Comparison of ENCODE assay signal across 8 cellular contexts in genomic region chr17:66301864-66302741, GRCh38. TPM values are rescaled to one million over a fixed set of nuclear protein-coding genes. Genes with fewer than 3 reads are reported as not detected.
A peak's percentile ranks its signal among the peaks of the same experiment; 100 is the strongest.
DNase-seq lines count a peak whose midpoint lies in the region; ATAC-seq and TF ChIP-seq lines count a peak whose summit lies in the region.

Gene PRKCA (plus strand): TSS chr17:66302613.

- intact Hi-C loops in CD8-positive, alpha-beta T cell (cut with DNase I, micrococcal nuclease), result loop anchor here (5.0 kb wide), 2 partner anchors 100 to 110 kb away; partner anchors contain the start of gene CEP112 (in 1 of the 2)
- intact Hi-C loops in head of caudate nucleus (cut with DNase I), result loop anchor here (2.0 kb wide), 1 partner anchor 239 kb away; no protein-coding TSS in a partner anchor
- intact Hi-C loops in tibial artery (cut with DNase I; ENCODE audit: low total_unique reads), result no loop called here

- peak; percentile 44 to 85 (median 67) for DNase-seq in CD8-positive, alpha-beta T cell
- DNase-seq in HuH-7 (ENCODE audit: low spot score) (peak; percentile 76), SKM-1 treated with dmso at 0.1 percent for 144 hours (lab: John Stamatoyannopoulos, UW; ENCODE audit: unreplicated experiment) (peak; percentile 74), head of caudate nucleus (peak; percentile 26 to 88 (median 76)), osteocyte (ENCODE audit: extremely low spot score, unreplicated experiment) (peak; percentile 93), tibial artery (peak; percentile 51 to 82)
- peak; percentile 85 for DNase-seq in activated naive CD8-positive, alpha-beta T cell treated with anti-CD3 and anti-CD28 coated beads for 36 hours

- POLR2A ChIA-PET in CD8-positive, alpha-beta T cell (lab: Charles Lee), result interaction anchor here (0.5 to 1.6 kb wide), 4 partner anchors 16 to 1056 kb away, joined by 3 to 4 read pairs (median 3); no protein-coding TSS in a partner anchor

- peak within 1 kb of the TSS; percentile 95 for H3K27ac Mint-ChIP-seq in CD8-positive, alpha-beta T cell
- peak within 1 kb of the TSS; percentile 92 for H3K27ac Mint-ChIP-seq in activated naive CD8-positive, alpha-beta T cell treated with anti-CD3 and anti-CD28 coated beads for 36 hours
- H3K27ac Mint-ChIP-seq in osteocyte (ENCODE audit: unreplicated experiment), result peak within 1 kb of the TSS; percentile 88

- no peaks in the 10 kb centered on the region for H3K36me3 ChIP-seq in CD8-positive, alpha-beta T cell (ENCODE audit: insufficient read depth, low read length)
- H3K36me3 ChIP-seq in tibial artery, result no peaks in the 10 kb centered on the region

- TF ChIP-seq CTCF in CD8-positive, alpha-beta T cell (IDR thresholded peaks at IDR 0.05), result no peak
- TF ChIP-seq CTCF in osteocyte (IDR thresholded peaks at IDR 0.05), result no peak
- no peak for TF ChIP-seq CTCF in tibial artery (IDR thresholded peaks at IDR 0.05)

- peaks cover 17% of the 10 kb centered on the region for H3K36me3 Mint-ChIP-seq in CD8-positive, alpha-beta T cell
- peaks cover 22% of the 10 kb centered on the region for H3K36me3 Mint-ChIP-seq in activated naive CD8-positive, alpha-beta T cell treated with anti-CD3 and anti-CD28 coated beads for 36 hours
- H3K36me3 Mint-ChIP-seq in osteocyte (ENCODE audit: unreplicated experiment), result peaks cover 2% of the 10 kb centered on the region

- peaks cover 53% of the 10 kb centered on the region for H3K4me1 Mint-ChIP-seq in CD8-positive, alpha-beta T cell (ENCODE audit: low read depth)
- peaks cover 52% of the 10 kb centered on the region for H3K4me1 Mint-ChIP-seq in activated naive CD8-positive, alpha-beta T cell treated with anti-CD3 and anti-CD28 coated beads for 36 hours
- peaks cover 36% of the 10 kb centered on the region for H3K4me1 Mint-ChIP-seq in osteocyte (ENCODE audit: unreplicated experiment)

- no peaks in the 10 kb centered on the region for H3K9me3 ChIP-seq in CD8-positive, alpha-beta T cell (ENCODE audit: low read length)
- H3K9me3 ChIP-seq in tibial artery, result no peaks in the 10 kb centered on the region

- H3K4me1 ChIP-seq in CD8-positive, alpha-beta T cell (ENCODE audit: insufficient read depth, low read length), result peaks cover 25% of the 10 kb centered on the region
- peaks cover 0 to 41% (median 22%) of the 10 kb centered on the region in 4 donors for H3K4me1 ChIP-seq in tibial artery

- H3K4me3 Mint-ChIP-seq in CD8-positive, alpha-beta T cell, result peak within 1 kb of the TSS; percentile 99
- H3K4me3 Mint-ChIP-seq in activated naive CD8-positive, alpha-beta T cell treated with anti-CD3 and anti-CD28 coated beads for 36 hours, result peak within 1 kb of the TSS; percentile 99
- peak within 1 kb of the TSS; percentile 97 for H3K4me3 Mint-ChIP-seq in osteocyte (ENCODE audit: unreplicated experiment)

- CTCF ChIA-PET in CD8-positive, alpha-beta T cell (lab: Charles Lee), result interaction anchor here (0.9 to 1.7 kb wide), 3 partner anchors 15 to 45 kb away, joined by 3 to 7 read pairs (median 4); no protein-coding TSS in a partner anchor

- ATAC-seq in CD8-positive, alpha-beta T cell, result peak; percentile 73
- ATAC-seq in GM21360 (IDR thresholded peaks at IDR 0.05; ENCODE audit: unreplicated experiment), result peak; percentile 70

- no peaks in the 10 kb centered on the region for H3K27me3 Mint-ChIP-seq in CD8-positive, alpha-beta T cell (ENCODE audit: low read depth)
- H3K27me3 Mint-ChIP-seq in activated naive CD8-positive, alpha-beta T cell treated with anti-CD3 and anti-CD28 coated beads for 36 hours, result no peaks in the 10 kb centered on the region
- H3K27me3 Mint-ChIP-seq in osteocyte (ENCODE audit: unreplicated experiment), result no peaks in the 10 kb centered on the region

- peak within 1 kb of the TSS; percentile 78 for H3K4me3 ChIP-seq in CD8-positive, alpha-beta T cell (ENCODE audit: low read depth, low read length)
- H3K4me3 ChIP-seq in tibial artery, result peak within 1 kb of the TSS; percentile 88 to 96

- H3K27me3 ChIP-seq in CD8-positive, alpha-beta T cell (ENCODE audit: insufficient read depth, low read length), result no peaks in the 10 kb centered on the region
- H3K27me3 ChIP-seq in tibial artery, result no peaks in the 10 kb centered on the region

- peak within 1 kb of the TSS; percentile 49 for H3K27ac ChIP-seq in CD8-positive, alpha-beta T cell (ENCODE audit: low read depth, low read length)
- peak within 1 kb of the TSS; percentile 81 to 83 for H3K27ac ChIP-seq in tibial artery

- H3K9me3 Mint-ChIP-seq in CD8-positive, alpha-beta T cell, result no peaks in the 10 kb centered on the region
- H3K9me3 Mint-ChIP-seq in activated naive CD8-positive, alpha-beta T cell treated with anti-CD3 and anti-CD28 coated beads for 36 hours, result peaks cover 2% of the 10 kb centered on the region
- H3K9me3 Mint-ChIP-seq in osteocyte (ENCODE audit: unreplicated experiment), result no peaks in the 10 kb centered on the region

RNA-seq across cellular contexts. Expression of gene PRKCA, which starts in this region (rescaled TPM):
- 10 to 100 TPM; 62.6 to 70.8 TPM for total RNA-seq in CD8-positive, alpha-beta T cell
- 10 to 100 TPM; 63.5 to 65.8 TPM for total RNA-seq in activated naive CD8-positive, alpha-beta T cell treated with anti-CD3 and anti-CD28 coated beads for 36 hours
- 80.1 and 82.9 TPM in 2 replicates for total RNA-seq in osteocyte

Comparison
In these comparisons a context has a peak if more than half of its experiments do, and no peak if none do; other contexts are left out.
1. Peak in every context shown above with its lines: DNase-seq, ATAC-seq, H3K4me3 ChIP-seq and H3K27ac ChIP-seq.